In genomic region chr14:34374998-34375740, GRCh38 we compare ENCODE assay signal across 16 cellular contexts.
DNase-seq lines count a peak whose midpoint lies in the region; ATAC-seq and TF ChIP-seq lines count a peak whose summit lies in the region.
"Had no signal": no experiment of that assay in that cellular context is flagged by ENCODE, and none has a peak within 500 bp of the region (broad histone marks: within the 10 kb centered on the region; RNA-seq: fewer than 3 reads in every experiment).

No MANE protein-coding gene starts in this region.

- H3K4me1 ChIP-seq in RWPE2 (ENCODE audit: insufficient read depth, poor library complexity, severe bottlenecking): peaks cover 28% of the 10 kb centered on the region
- H3K4me1 ChIP-seq: Peyer's patch had no signal

- no peaks in the 10 kb centered on the region for H3K9me3 Mint-ChIP-seq in stimulated activated naive CD8-positive, alpha-beta T cell treated with anti-CD3 and anti-CD28 coated beads, Interleukin-15, amount 100 ng/mL, for 72 hours
- H3K9me3 Mint-ChIP-seq: stimulated activated naive B cell treated with anti-CD40 and anti-IgM and Interleukin-4, amounts not matched to agents 10 μg/mL and 1 μg/mL and 100 μg/mL, for 72 hours had no signal

- no peaks in the 10 kb centered on the region for H3K27me3 Mint-ChIP-seq in stimulated activated naive CD8-positive, alpha-beta T cell treated with anti-CD3 and anti-CD28 coated beads, Interleukin-15, amount 100 ng/mL, for 72 hours

- ATAC-seq in RWPE2 (ENCODE audit: low read depth): peak; percentile 85
- ATAC-seq in stimulated activated naive CD8-positive, alpha-beta T cell treated with anti-CD3 and anti-CD28 coated beads, Interleukin-15, amount 100 ng/mL, for 72 hours: no peak
- ATAC-seq in GM21528 (IDR thresholded peaks at IDR 0.05; ENCODE audit: low FRiP score, unreplicated experiment): no peak

- no peak overlapping the region for H3K27ac Mint-ChIP-seq in stimulated activated naive CD8-positive, alpha-beta T cell treated with anti-CD3 and anti-CD28 coated beads, Interleukin-15, amount 100 ng/mL, for 72 hours
- H3K27ac Mint-ChIP-seq: stimulated activated naive B cell treated with anti-CD40 and anti-IgM and Interleukin-4, amounts not matched to agents 10 μg/mL and 1 μg/mL and 100 μg/mL, for 72 hours had no signal

- peak; percentile 67 for DNase-seq in Daoy (ENCODE audit: low read depth)
- no peak for DNase-seq in RWPE2 (ENCODE audit: low spot score)
- peak; percentile 13 for DNase-seq in glomerular visceral epithelial cell (ENCODE audit: extremely low spot score)
- peak; percentile 89 for DNase-seq in renal cortical epithelial cell (ENCODE audit: low read depth)
- no peak for DNase-seq in stimulated activated naive CD8-positive, alpha-beta T cell treated with anti-CD3 and anti-CD28 coated beads, Interleukin-15, amount 100 ng/mL, for 72 hours
- no peak for DNase-seq in Ammon's horn (ENCODE audit: low spot score)
- no peak for DNase-seq in NCI-H128 (lab: John Stamatoyannopoulos, UW; ENCODE audit: unreplicated experiment)
- DNase-seq: activated CD8-positive, alpha-beta memory T cell treated with anti-CD3 and anti-CD28 coated beads for 24 hours; adrenal gland; cerebellar nuclear complex; NCI-H1694 treated with DMSO at 0.1 percent for 48 hours; NCI-H748 treated with DMSO at 0.1 percent for 48 hours; stimulated activated naive B cell treated with anti-CD40 and anti-IgM and Interleukin-4, amounts not matched to agents 10 μg/mL and 1 μg/mL and 100 μg/mL, for 72 hours had no signal

- no peaks in the 10 kb centered on the region for H3K36me3 ChIP-seq in RWPE2 (ENCODE audit: low read depth)
- H3K36me3 ChIP-seq: adrenal gland, Peyer's patch had no signal

- H3K4me3 Mint-ChIP-seq in stimulated activated naive CD8-positive, alpha-beta T cell treated with anti-CD3 and anti-CD28 coated beads, Interleukin-15, amount 100 ng/mL, for 72 hours: no peak overlapping the region
- H3K4me3 Mint-ChIP-seq: stimulated activated naive B cell treated with anti-CD40 and anti-IgM and Interleukin-4, amounts not matched to agents 10 μg/mL and 1 μg/mL and 100 μg/mL, for 72 hours had no signal

- peak overlapping the region; percentile 79 for H3K27ac ChIP-seq in RWPE2 (ENCODE audit: poor library complexity, severe bottlenecking)
- H3K27ac ChIP-seq: adrenal gland had no signal

- TF ChIP-seq CTCF in RWPE2 (IDR thresholded peaks at IDR 0.05; ENCODE audit: poor library complexity, severe bottlenecking): no peak

- H3K9me3 ChIP-seq in RWPE2 (ENCODE audit: severe bottlenecking): no peaks in the 10 kb centered on the region
- H3K9me3 ChIP-seq: adrenal gland, Peyer's patch had no signal

- H3K4me1 Mint-ChIP-seq in stimulated activated naive CD8-positive, alpha-beta T cell treated with anti-CD3 and anti-CD28 coated beads, Interleukin-15, amount 100 ng/mL, for 72 hours: no peaks in the 10 kb centered on the region
- H3K4me1 Mint-ChIP-seq: stimulated activated naive B cell treated with anti-CD40 and anti-IgM and Interleukin-4, amounts not matched to agents 10 μg/mL and 1 μg/mL and 100 μg/mL, for 72 hours had no signal

- no peaks in the 10 kb centered on the region for H3K27me3 ChIP-seq in RWPE2 (ENCODE audit: insufficient read depth, poor library complexity, severe bottlenecking)
- H3K27me3 ChIP-seq: adrenal gland, Peyer's patch had no signal

- no peak overlapping the region for H3K4me3 ChIP-seq in RWPE2 (ENCODE audit: severe bottlenecking)
- H3K4me3 ChIP-seq: adrenal gland, Peyer's patch, skin epidermis had no signal

Comparison
In these comparisons a context has a peak if more than half of its experiments do, and no peak if none do; other contexts are left out.
1. DNase-seq: peak in Daoy (single experiment), glomerular visceral epithelial cell (single experiment) and renal cortical epithelial cell (single experiment); none in RWPE2 (single experiment), stimulated activated naive CD8-positive, alpha-beta T cell treated with anti-CD3 and anti-CD28 coated beads, Interleukin-15, amount 100 ng/mL, for 72 hours (0 of 2), Ammon's horn (single experiment) and NCI-H128 (single experiment).